Comparison of ENCODE assay signal across 8 cellular contexts in the genomic region with DNA sequence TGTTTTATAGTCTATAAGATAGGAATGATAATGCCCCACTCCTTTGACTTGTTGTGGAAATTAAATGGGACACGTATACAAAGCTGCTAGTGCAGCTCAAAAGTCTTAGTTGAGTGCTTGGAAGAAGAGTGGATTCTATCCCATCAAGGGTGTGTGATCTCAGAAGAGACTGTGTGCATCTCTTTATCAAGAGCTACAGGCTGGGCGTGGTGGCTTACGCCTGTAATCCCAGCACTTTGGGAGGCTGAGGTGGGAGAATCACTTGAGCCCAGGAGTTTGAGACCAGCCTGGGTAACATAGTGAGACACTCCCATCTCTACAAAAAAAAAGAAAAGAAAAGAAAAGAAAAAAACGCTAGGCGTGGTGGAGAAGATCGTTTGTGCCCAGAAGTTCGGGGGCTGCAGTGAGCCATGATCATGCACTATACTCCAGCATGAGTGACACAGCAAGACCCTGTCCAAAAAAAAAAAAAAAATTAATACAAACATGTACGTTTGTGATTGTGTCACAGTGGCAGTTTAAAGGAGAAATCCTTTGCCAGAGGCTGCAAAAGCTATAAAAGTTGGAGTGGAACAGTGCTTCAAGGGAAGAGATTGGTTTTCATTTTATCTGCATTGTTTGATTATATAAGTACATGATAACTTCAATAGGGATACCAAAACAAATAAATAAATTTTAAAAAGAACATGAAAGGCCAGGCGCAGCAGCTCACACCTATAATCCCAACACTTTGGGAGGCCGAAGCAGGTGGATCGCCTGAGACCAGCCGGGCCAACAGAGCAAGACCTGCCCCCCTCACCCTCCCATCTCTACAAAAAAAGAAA. TPM values are rescaled to one million over a fixed set of nuclear protein-coding genes. Genes with fewer than 3 reads are reported as not detected.
DNase-seq lines count a peak whose midpoint lies in the region; ATAC-seq, FAIRE-seq and TF ChIP-seq lines count a peak whose summit lies in the region.

No MANE protein-coding gene starts in this region.

- H3K4me2 ChIP-seq in HepG2 (ENCODE audit: low read depth, low read length) = peak overlapping the region; percentile 94

- TF ChIP-seq CTCF in HepG2 (CRISPR knock-in tag; IDR thresholded peaks at IDR 0.05) (no peak), tibial nerve (IDR thresholded peaks at IDR 0.05) (no peak)

- H3K27me3 Mint-ChIP-seq in activated naive CD8-positive, alpha-beta T cell treated with anti-CD3 and anti-CD28 coated beads, Interleukin-2, amount 10 ng/mL, durations not matched to agents 7 days and 5 days = no peaks in the 10 kb centered on the region

- no peak for TF ChIP-seq RAD21 in HepG2 (CRISPR knock-in tag; IDR thresholded peaks at IDR 0.05)

- intact Hi-C loops in HepG2 (cut with micrococcal nuclease; ENCODE audit: unreplicated experiment) = loop anchor here (10.0 kb wide), 1 partner anchor 92 kb away; the partner anchor contains the start of gene MAP2K1

- no peaks in the 10 kb centered on the region for H4K20me1 ChIP-seq in HepG2 (ENCODE audit: insufficient read depth, low read length)

- ATAC-seq in activated naive CD8-positive, alpha-beta T cell treated with anti-CD3 and anti-CD28 coated beads, Interleukin-2, amount 10 ng/mL, durations not matched to agents 7 days and 5 days (ENCODE audit: low read depth) = no peak
- no peak for ATAC-seq in HepG2
- ATAC-seq in GM19455 (IDR thresholded peaks at IDR 0.05; ENCODE audit: unreplicated experiment) = no peak

- CTCF ChIA-PET in HepG2 (lab: Yijun Ruan, JAX; ENCODE audit: low intra/inter-chr PET ratio, low total read pairs) = no interaction called here

- peak overlapping the region; percentile 78 for H3K4me3 Mint-ChIP-seq in activated naive CD8-positive, alpha-beta T cell treated with anti-CD3 and anti-CD28 coated beads, Interleukin-2, amount 10 ng/mL, durations not matched to agents 7 days and 5 days

- no peak for FAIRE-seq in HepG2 (lab: Jason Lieb, UNC)

- TSS peak; percentile 76 for BruUV-seq in HepG2 (replicated peaks; lab: Mats Ljungman, UMichigan)

- H3K36me3 Mint-ChIP-seq in activated naive CD8-positive, alpha-beta T cell treated with anti-CD3 and anti-CD28 coated beads, Interleukin-2, amount 10 ng/mL, durations not matched to agents 7 days and 5 days = peaks cover 2% of the 10 kb centered on the region

- peak overlapping the region; percentile 85 for H3K27ac Mint-ChIP-seq in activated naive CD8-positive, alpha-beta T cell treated with anti-CD3 and anti-CD28 coated beads, Interleukin-2, amount 10 ng/mL, durations not matched to agents 7 days and 5 days

- H3K4me1 ChIP-seq in HepG2 (ENCODE audit: insufficient read depth, low read length) (peaks cover 53% of the 10 kb centered on the region), tibial nerve (peaks cover 0 to 61% (median 17%) of the 10 kb centered on the region in 4 donors)

- H3K27ac ChIP-seq in HepG2 (ENCODE audit: extremely low read length, insufficient read depth, low read length) = peak overlapping the region; percentile 91
- peak overlapping the region; percentile 66 to 93 (median 88) for H3K27ac ChIP-seq in tibial nerve

- H3K4me1 Mint-ChIP-seq in activated naive CD8-positive, alpha-beta T cell treated with anti-CD3 and anti-CD28 coated beads, Interleukin-2, amount 10 ng/mL, durations not matched to agents 7 days and 5 days = peaks cover 34% of the 10 kb centered on the region

- H3K79me2 ChIP-seq in HepG2 (ENCODE audit: insufficient read depth, low read length) = peaks cover 32% of the 10 kb centered on the region

- TF ChIP-seq POLR2A in HepG2 (IDR thresholded peaks at IDR 0.05; ENCODE audit: insufficient read depth in 1 of 2, low read depth in 2 of 2, low read length in 2 of 2) = no peak
- no peak for TF ChIP-seq POLR2A in tibial nerve (IDR thresholded peaks at IDR 0.05)

- H3K9ac ChIP-seq in HepG2 (ENCODE audit: insufficient read depth, low read depth, low read length) = peak overlapping the region; percentile 93

- POLR2A ChIA-PET in activated naive CD8-positive, alpha-beta T cell treated with anti-CD3 and anti-CD28 coated beads, Interleukin-2, amount 10 ng/mL, durations not matched to agents 7 days and 5 days (lab: Charles Lee) = interaction anchor here (0.6 to 1.7 kb wide), 10 partner anchors 20 to 988 kb away, joined by 3 to 7 read pairs (median 4); partner anchors contain the start of genes MAP2K1, RAB11A, RNU5B-1 and RPL4
- POLR2A ChIA-PET in HepG2 (lab: Yijun Ruan, JAX) = no interaction called here

- in situ Hi-C loops in HepG2 (cut with HindIII; ENCODE audit: extremely low pct_ligation_motif_present, low pct_unique_long_range_greater_than_20kb) = no loop called here
- in situ Hi-C loops in ACHN (cut with HindIII; ENCODE audit: low pct_ligation_motif_present, low pct_unique_long_range_greater_than_20kb, low sequenced_read_pairs) = no loop called here

- H3K9me3 ChIP-seq in HepG2 (ENCODE audit: low read length) = no peaks in the 10 kb centered on the region
- no peaks in the 10 kb centered on the region for H3K9me3 ChIP-seq in tibial nerve

- TF ChIP-seq EP300 in HepG2 (IDR thresholded peaks at IDR 0.05; ENCODE audit: low read depth in 2 of 2, low read length in 2 of 2) = no peak
- no peak for TF ChIP-seq EP300 in HepG2 (CRISPR knock-in tag; IDR thresholded peaks at IDR 0.05; ENCODE audit: borderline replicate concordance)
- no peak for TF ChIP-seq EP300 in tibial nerve (IDR thresholded peaks at IDR 0.05)

- H3K27me3 ChIP-seq in HepG2 (ENCODE audit: control insufficient read depth in 1 of 2, insufficient read depth in 2 of 2, low read length in 2 of 2) (no peaks in the 10 kb centered on the region; a peak in 1 of 5 replicates), tibial nerve (no peaks in the 10 kb centered on the region)

- DNase-seq in activated T-cell treated with anti-CD3 and anti-CD28 coated beads, Interleukin-2, amount 50 U/mL, for 1 hour = peak; percentile 22
- no peak for DNase-seq in activated T-cell treated with anti-CD3 and anti-CD28 coated beads, Interleukin-2, amount 50 U/mL, for 48 hours
- no peak for DNase-seq in activated naive CD8-positive, alpha-beta T cell treated with anti-CD3 and anti-CD28 coated beads, Interleukin-2, amount 10 ng/mL, durations not matched to agents 7 days and 5 days
- DNase-seq in HepG2 (ENCODE audit: low spot score) (no peak), tibial nerve (ENCODE audit: low spot score in 2 of 2) (no peak), ACHN (no peak), midbrain (lab: John Stamatoyannopoulos, UW) (no peak)

- WGBS in HepG2 (ENCODE audit: low lambda C conversion rate) = 38% methylated on average over 12 of the region's 12 CpGs
- 47 to 52% methylated on average over 12 of the region's 12 CpGs for WGBS in tibial nerve, 2 donors

- peak overlapping the region; percentile 69 for H2AFZ ChIP-seq in HepG2 (ENCODE audit: low read length)

- peaks cover 0 to under 1% of the 10 kb centered on the region in 2 experiments; a peak in 1 of 5 replicates for H3K36me3 ChIP-seq in HepG2 (replicated peaks in 1 of 2; ENCODE audit: control insufficient read depth in 1 of 2, insufficient read depth in 2 of 2, low read length in 2 of 2)
- H3K36me3 ChIP-seq in tibial nerve = no peaks in the 10 kb centered on the region

- peak overlapping the region; percentile 69 to 86 (median 82) for H3K4me3 ChIP-seq in HepG2 (replicated peaks in 1 of 3; ENCODE audit: insufficient read depth in 1 of 3, low read depth in 2 of 3, low read length in 3 of 3)
- peak overlapping the region; percentile 65 to 80 (median 72) for H3K4me3 ChIP-seq in tibial nerve

- no peaks in the 10 kb centered on the region for H3K9me3 Mint-ChIP-seq in activated naive CD8-positive, alpha-beta T cell treated with anti-CD3 and anti-CD28 coated beads, Interleukin-2, amount 10 ng/mL, durations not matched to agents 7 days and 5 days

RNA-seq across cellular contexts. Expression of gene DIS3L, which starts 0.9 kb away (rescaled TPM):
- total RNA-seq in activated naive CD8-positive, alpha-beta T cell treated with anti-CD3 and anti-CD28 coated beads, Interleukin-2, amount 10 ng/mL, durations not matched to agents 7 days and 5 days = 10 to 100 TPM; 27.2 to 27.8 TPM
- total RNA-seq in HepG2 (2016; rRNA removed; fragmentation: Illumina TruSeq; extraction: Trizol) = 50.5 and 65.4 TPM in 2 replicates
- total RNA-seq in HepG2 (2016; cell fraction: cytosol; rRNA removed; fragmentation: Illumina TruSeq; extraction: Trizol; ENCODE audit: low read depth) = 19.3 and 20.2 TPM in 2 replicates
- total RNA-seq in HepG2 (2016; cell fraction: insoluble cytoplasmic fraction; rRNA removed; fragmentation: Illumina TruSeq; extraction: Trizol) = 45.6 and 62.8 TPM in 2 replicates
- total RNA-seq in HepG2 (2016; cell fraction: membrane; rRNA removed; fragmentation: Illumina TruSeq; extraction: Trizol) = 39.5 and 41.7 TPM in 2 replicates
- total RNA-seq in HepG2 (2016; cell fraction: nucleus; rRNA removed; fragmentation: Illumina TruSeq; extraction: Trizol) = 43.0 and 51.0 TPM in 2 replicates
- 14.9 and 21.0 TPM in 2 replicates for polyA plus RNA-seq in HepG2 (2011; rRNA removed)
- polyA plus RNA-seq in HepG2 (2011; cell fraction: cytosol; rRNA removed) = 9.7 and 13.6 TPM in 2 replicates
- polyA plus RNA-seq in HepG2 (2011; cell fraction: nucleus; rRNA removed) = 9.5 and 9.6 TPM in 2 replicates
- polyA plus RNA-seq in HepG2 (2012) = 19.6 and 25.0 TPM in 2 replicates
- polyA plus RNA-seq in HepG2 (2016; cell fraction: cytosol; fragmentation: Illumina TruSeq; extraction: Trizol; ENCODE audit: low read depth) = 8.4 and 9.3 TPM in 2 replicates
- 44.0 and 47.2 TPM in 2 replicates for polyA plus RNA-seq in HepG2 (2016; cell fraction: insoluble cytoplasmic fraction; fragmentation: Illumina TruSeq; extraction: Trizol; ENCODE audit: low read depth)
- polyA plus RNA-seq in HepG2 (2016; cell fraction: membrane; fragmentation: Illumina TruSeq; extraction: Trizol; ENCODE audit: low read depth) = 18.8 and 20.8 TPM in 2 replicates
- 66.1 and 70.2 TPM in 2 replicates for polyA plus RNA-seq in HepG2 (2016; cell fraction: nucleus; fragmentation: Illumina TruSeq; extraction: Trizol; ENCODE audit: insufficient read depth, low read depth)
- polyA minus RNA-seq in HepG2 (2011; rRNA and poly(A)+ RNA removed; ENCODE audit: low replicate concordance) = 17.2 and 39.1 TPM in 2 replicates
- polyA minus RNA-seq in HepG2 (2011; cell fraction: cytosol; rRNA and poly(A)+ RNA removed) = 16.4 and 19.1 TPM in 2 replicates
- 32.4 and 52.6 TPM in 2 replicates for polyA minus RNA-seq in HepG2 (2011; cell fraction: nucleus; rRNA and poly(A)+ RNA removed)
- total RNA-seq in tibial nerve = 10 to 100 TPM; 23.9 to 44.8 (median 38.3) TPM

RNA-seq across cellular contexts. Expression of gene MEGF11, which starts 38.9 kb away (rescaled TPM):
- total RNA-seq in activated naive CD8-positive, alpha-beta T cell treated with anti-CD3 and anti-CD28 coated beads, Interleukin-2, amount 10 ng/mL, durations not matched to agents 7 days and 5 days = not detected
- total RNA-seq in HepG2 (2016; rRNA removed; fragmentation: Illumina TruSeq; extraction: Trizol) (not detected in 2 replicates), tibial nerve (1 to 10 TPM in 3 of 4 donors, under 1 TPM in 1; 0.87 to 7.3 (median 4.9) TPM)
- not detected in 2 replicates for total RNA-seq in HepG2 (2016; cell fraction: cytosol; rRNA removed; fragmentation: Illumina TruSeq; extraction: Trizol; ENCODE audit: low read depth)
- not detected in 2 replicates for total RNA-seq in HepG2 (2016; cell fraction: insoluble cytoplasmic fraction; rRNA removed; fragmentation: Illumina TruSeq; extraction: Trizol)
- total RNA-seq in HepG2 (2016; cell fraction: membrane; rRNA removed; fragmentation: Illumina TruSeq; extraction: Trizol) = not detected in 2 replicates
- not detected in 2 replicates for total RNA-seq in HepG2 (2016; cell fraction: nucleus; rRNA removed; fragmentation: Illumina TruSeq; extraction: Trizol)
- polyA plus RNA-seq in HepG2 (2011; rRNA removed) = not detected in 2 replicates
- not detected in 2 replicates for polyA plus RNA-seq in HepG2 (2011; cell fraction: cytosol; rRNA removed)
- polyA plus RNA-seq in HepG2 (2011; cell fraction: nucleus; rRNA removed) = 0.50 TPM in 1 of 2 replicates, not detected in the other
- 0.31 and 0.35 TPM in 2 replicates for polyA plus RNA-seq in HepG2 (2012)
- polyA plus RNA-seq in HepG2 (2016; cell fraction: cytosol; fragmentation: Illumina TruSeq; extraction: Trizol; ENCODE audit: low read depth) = not detected in 2 replicates
- polyA plus RNA-seq in HepG2 (2016; cell fraction: insoluble cytoplasmic fraction; fragmentation: Illumina TruSeq; extraction: Trizol; ENCODE audit: low read depth) = not detected in 2 replicates
- polyA plus RNA-seq in HepG2 (2016; cell fraction: membrane; fragmentation: Illumina TruSeq; extraction: Trizol; ENCODE audit: low read depth) = not detected in 2 replicates
- not detected in 2 replicates for polyA plus RNA-seq in HepG2 (2016; cell fraction: nucleus; fragmentation: Illumina TruSeq; extraction: Trizol; ENCODE audit: insufficient read depth, low read depth)
- polyA minus RNA-seq in HepG2 (2011; rRNA and poly(A)+ RNA removed; ENCODE audit: low replicate concordance) = not detected in 2 replicates
- polyA minus RNA-seq in HepG2 (2011; cell fraction: cytosol; rRNA and poly(A)+ RNA removed) = not detected in 2 replicates
- 0.37 and 1.0 TPM in 2 replicates for polyA minus RNA-seq in HepG2 (2011; cell fraction: nucleus; rRNA and poly(A)+ RNA removed)
